Comparison of ENCODE assay signal across 26 cellular contexts in the genomic region with DNA sequence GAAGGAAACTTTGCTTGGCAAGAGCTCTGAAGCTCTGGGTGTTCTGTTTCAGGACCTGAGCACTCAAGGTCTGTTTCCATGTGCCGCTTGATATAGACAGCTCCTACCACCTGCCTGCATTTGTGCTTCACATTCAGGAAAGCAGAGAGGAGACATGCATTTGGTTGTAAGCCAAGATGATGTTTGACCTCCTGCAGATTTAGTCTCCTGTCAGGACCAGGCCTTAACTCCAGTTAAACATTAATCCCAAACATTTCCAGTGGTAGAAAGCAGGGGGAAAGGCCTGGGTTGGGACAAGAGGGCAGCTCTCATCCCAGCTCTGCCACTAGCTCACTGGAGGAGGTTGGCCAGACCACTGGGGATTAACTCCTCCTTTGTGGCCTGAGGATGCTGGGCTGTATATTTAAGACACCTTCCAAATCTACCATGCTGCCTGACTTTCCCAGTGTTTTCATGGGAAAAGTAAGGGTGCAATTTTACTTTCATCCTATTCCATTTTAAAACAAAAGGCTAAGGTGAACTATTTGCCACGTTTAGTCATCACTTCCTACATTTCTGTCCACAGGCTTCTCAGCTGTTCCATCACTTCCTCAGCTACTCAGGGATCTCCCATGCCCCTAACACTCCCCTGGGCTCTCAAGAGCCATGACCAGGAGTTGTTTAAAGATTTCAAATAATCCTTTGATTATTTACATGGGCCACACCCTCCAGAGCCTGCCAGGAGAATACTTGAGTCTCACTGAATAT.
A peak's percentile ranks its signal among the peaks of the same experiment; 100 is the strongest.
DNase-seq lines count a peak whose midpoint lies in the region; ATAC-seq and TF ChIP-seq lines count a peak whose summit lies in the region.
"Had no signal": no experiment of that assay in that cellular context is flagged by ENCODE, and none has a peak within 500 bp of the region (broad histone marks: within the 10 kb centered on the region; RNA-seq: fewer than 3 reads in every experiment).

No MANE protein-coding gene starts in this region.

- peak in 1 of 7 experiments; percentile 4 for TF ChIP-seq CTCF in body of pancreas (IDR thresholded peaks at IDR 0.05)
- TF ChIP-seq CTCF in left lung (IDR thresholded peaks at IDR 0.05) = no peak

- H3K4me3 ChIP-seq in body of pancreas (no peak overlapping the region), left lung (no peak overlapping the region)
- H3K4me3 ChIP-seq in CD4-positive, alpha-beta memory T cell (ENCODE audit: low read length in 2 of 2) = no peak overlapping the region
- H3K4me3 ChIP-seq: breast epithelium, GM23338, lower lobe of right lung, SJCRH30, thyroid gland had no signal

- CTCF ChIA-PET in CD4-positive, alpha-beta memory T cell (lab: Charles Lee; ENCODE audit: partially characterized antibody) = interaction anchor here (0.9 kb wide), 1 partner anchor 10 kb away, joined by 3 read pairs; no protein-coding TSS in a partner anchor

- H3K27ac ChIP-seq in body of pancreas (peak overlapping the region; percentile 58 to 81 (median 68)), left lung (no peak overlapping the region)
- H3K27ac ChIP-seq in CD4-positive, alpha-beta memory T cell (ENCODE audit: low read depth, low read length) = no peak overlapping the region
- H3K27ac ChIP-seq: breast epithelium, epithelial cell of prostate, lower lobe of right lung, SJCRH30, thyroid gland had no signal

- H3K4me3 Mint-ChIP-seq in CD4-positive, alpha-beta memory T cell = no peak overlapping the region
- H3K4me3 Mint-ChIP-seq: activated B cell treated with CpG ODN at 0.5 μM for 24 hours; activated naive CD8-positive, alpha-beta T cell treated with anti-CD3 and anti-CD28 coated beads for 36 hours; CD14-positive monocyte; dendritic cell treated with granulocyte-macrophage colony-stimulating factor and Interleukin-4, amounts not matched to agents 40 ng/mL and 50 ng/mL, for 4 days; GM23338; naive thymus-derived CD4-positive, alpha-beta T cell; T-helper 17 cell had no signal

- intact Hi-C loops in body of pancreas (cut with DNase I) (no loop called here), left lung (cut with DNase I) (no loop called here)
- intact Hi-C loops in CD4-positive, alpha-beta memory T cell (cut with micrococcal nuclease) = no loop called here

- no peaks in the 10 kb centered on the region for H3K27me3 ChIP-seq in body of pancreas
- no peaks in the 10 kb centered on the region for H3K27me3 ChIP-seq in left lung
- no peaks in the 10 kb centered on the region for H3K27me3 ChIP-seq in CD4-positive, alpha-beta memory T cell (ENCODE audit: insufficient read depth, low read length)
- H3K27me3 ChIP-seq: thyroid gland had no signal

- H3K4me1 ChIP-seq in body of pancreas (peaks cover 51% of the 10 kb centered on the region), left lung (peaks cover 0 to 6% of the 10 kb centered on the region in 2 donors)
- H3K4me1 ChIP-seq in CD4-positive, alpha-beta memory T cell (ENCODE audit: insufficient read depth, low read length) = no peaks in the 10 kb centered on the region
- H3K4me1 ChIP-seq: breast epithelium, lower lobe of right lung, SJCRH30, thyroid gland had no signal

- peaks cover 8% of the 10 kb centered on the region in 2 donors for H3K27me3 Mint-ChIP-seq in CD4-positive, alpha-beta memory T cell
- H3K27me3 Mint-ChIP-seq: activated naive CD8-positive, alpha-beta T cell treated with anti-CD3 and anti-CD28 coated beads for 36 hours; dendritic cell treated with granulocyte-macrophage colony-stimulating factor and Interleukin-4, amounts not matched to agents 40 ng/mL and 50 ng/mL, for 4 days had no signal

- no peak for TF ChIP-seq POLR2A in body of pancreas (IDR thresholded peaks at IDR 0.05)

- H3K9me3 ChIP-seq in body of pancreas (no peaks in the 10 kb centered on the region), left lung (no peaks in the 10 kb centered on the region)
- H3K9me3 ChIP-seq in CD4-positive, alpha-beta memory T cell (ENCODE audit: control insufficient read depth in 1 of 2, low read length in 2 of 2) = no peaks in the 10 kb centered on the region
- H3K9me3 ChIP-seq: breast epithelium, lower lobe of right lung, SJCRH30, thyroid gland had no signal

- no peaks in the 10 kb centered on the region for H3K36me3 ChIP-seq in body of pancreas (replicated peaks in 1 of 2; ENCODE audit: insufficient read depth in 1 of 2, low read depth in 2 of 2)
- no peaks in the 10 kb centered on the region for H3K36me3 ChIP-seq in left lung
- no peaks in the 10 kb centered on the region for H3K36me3 ChIP-seq in CD4-positive, alpha-beta memory T cell (ENCODE audit: insufficient read depth, low read length)
- H3K36me3 ChIP-seq: breast epithelium, lower lobe of right lung, SJCRH30, thyroid gland had no signal

- peak; percentile 64 for ATAC-seq in body of pancreas
- peak; percentile 39 for ATAC-seq in left lung
- no peak for ATAC-seq in GM21825 (IDR thresholded peaks at IDR 0.05; ENCODE audit: unreplicated experiment)
- ATAC-seq: GM23338; naive thymus-derived CD4-positive, alpha-beta T cell; T-helper 17 cell had no signal

- no peaks in the 10 kb centered on the region for H3K36me3 Mint-ChIP-seq in CD4-positive, alpha-beta memory T cell
- H3K36me3 Mint-ChIP-seq: activated naive CD8-positive, alpha-beta T cell treated with anti-CD3 and anti-CD28 coated beads for 36 hours; CD14-positive monocyte; IgD-negative memory B cell; naive thymus-derived CD4-positive, alpha-beta T cell had no signal

- H3K27ac Mint-ChIP-seq in CD4-positive, alpha-beta memory T cell = no peak overlapping the region
- H3K27ac Mint-ChIP-seq: activated B cell treated with CpG ODN at 0.5 μM for 24 hours; activated naive CD8-positive, alpha-beta T cell treated with anti-CD3 and anti-CD28 coated beads for 36 hours; dendritic cell treated with granulocyte-macrophage colony-stimulating factor and Interleukin-4, amounts not matched to agents 40 ng/mL and 50 ng/mL, for 4 days; GM23338; IgD-negative memory B cell had no signal

- peak; percentile 39 for DNase-seq in NCI-H345 (lab: John Stamatoyannopoulos, UW)
- DNase-seq in NCI-H345 treated with DMSO at 0.1 percent for 48 hours (lab: John Stamatoyannopoulos, UW; ENCODE audit: unreplicated experiment) = no peak
- peak in 3 of 4 donors; percentile 57 to 75 (median 58) for DNase-seq in body of pancreas
- no peak for DNase-seq in left lung
- DNase-seq in SIG-M5 (lab: John Stamatoyannopoulos, UW) = no peak
- no peak for DNase-seq in NCI-H128 (lab: John Stamatoyannopoulos, UW; ENCODE audit: unreplicated experiment)
- DNase-seq in CD4-positive, alpha-beta memory T cell = no peak
- DNase-seq: activated B cell treated with CpG ODN at 0.5 μM for 24 hours; activated CD8-positive, alpha-beta memory T cell treated with anti-CD3 and anti-CD28 coated beads for 24 hours; activated naive CD8-positive, alpha-beta T cell treated with anti-CD3 and anti-CD28 coated beads for 36 hours; DMS79; lower lobe of right lung; naive thymus-derived CD4-positive, alpha-beta T cell; NCI-H2029 treated with DMSO at 0.1 percent for 48 hours; NCI-H526 treated with DMSO at 0.1 percent for 48 hours; OCI-M1; SJCRH30; T-helper 17 cell; thyroid gland had no signal

- no peaks in the 10 kb centered on the region for H3K4me1 Mint-ChIP-seq in CD4-positive, alpha-beta memory T cell
- H3K4me1 Mint-ChIP-seq: activated B cell treated with CpG ODN at 0.5 μM for 24 hours; activated naive CD8-positive, alpha-beta T cell treated with anti-CD3 and anti-CD28 coated beads for 36 hours; CD14-positive monocyte; GM23338; naive thymus-derived CD4-positive, alpha-beta T cell had no signal

- peaks cover 0 to 1% (median 0%) of the 10 kb centered on the region in 8 donors for H3K9me3 Mint-ChIP-seq in CD4-positive, alpha-beta memory T cell
- H3K9me3 Mint-ChIP-seq: activated B cell treated with CpG ODN at 0.5 μM for 24 hours; activated naive CD8-positive, alpha-beta T cell treated with anti-CD3 and anti-CD28 coated beads for 36 hours; dendritic cell treated with granulocyte-macrophage colony-stimulating factor and Interleukin-4, amounts not matched to agents 40 ng/mL and 50 ng/mL, for 4 days; GM23338 had no signal

- POLR2A ChIA-PET in CD4-positive, alpha-beta memory T cell (lab: Charles Lee; ENCODE audit: partially characterized antibody) = no interaction called here

- WGBS in body of pancreas, 2 donors = 13 to 18% methylated on average over 2 of the region's 2 CpGs

Comparison
In these comparisons a context has a peak if more than half of its experiments do, and no peak if none do; other contexts are left out.
1. DNase-seq: peak in NCI-H345 (single experiment) and body of pancreas (3 of 4); none in NCI-H345 treated with DMSO at 0.1 percent for 48 hours (single experiment), left lung (0 of 2), SIG-M5 (single experiment), NCI-H128 (single experiment) and CD4-positive, alpha-beta memory T cell (0 of 5).
2. H3K27ac ChIP-seq: peak in body of pancreas (4 of 4); none in left lung (0 of 2) and CD4-positive, alpha-beta memory T cell (single experiment).